Comparison of ENCODE assay signal across 8 cellular contexts in the genomic region with DNA sequence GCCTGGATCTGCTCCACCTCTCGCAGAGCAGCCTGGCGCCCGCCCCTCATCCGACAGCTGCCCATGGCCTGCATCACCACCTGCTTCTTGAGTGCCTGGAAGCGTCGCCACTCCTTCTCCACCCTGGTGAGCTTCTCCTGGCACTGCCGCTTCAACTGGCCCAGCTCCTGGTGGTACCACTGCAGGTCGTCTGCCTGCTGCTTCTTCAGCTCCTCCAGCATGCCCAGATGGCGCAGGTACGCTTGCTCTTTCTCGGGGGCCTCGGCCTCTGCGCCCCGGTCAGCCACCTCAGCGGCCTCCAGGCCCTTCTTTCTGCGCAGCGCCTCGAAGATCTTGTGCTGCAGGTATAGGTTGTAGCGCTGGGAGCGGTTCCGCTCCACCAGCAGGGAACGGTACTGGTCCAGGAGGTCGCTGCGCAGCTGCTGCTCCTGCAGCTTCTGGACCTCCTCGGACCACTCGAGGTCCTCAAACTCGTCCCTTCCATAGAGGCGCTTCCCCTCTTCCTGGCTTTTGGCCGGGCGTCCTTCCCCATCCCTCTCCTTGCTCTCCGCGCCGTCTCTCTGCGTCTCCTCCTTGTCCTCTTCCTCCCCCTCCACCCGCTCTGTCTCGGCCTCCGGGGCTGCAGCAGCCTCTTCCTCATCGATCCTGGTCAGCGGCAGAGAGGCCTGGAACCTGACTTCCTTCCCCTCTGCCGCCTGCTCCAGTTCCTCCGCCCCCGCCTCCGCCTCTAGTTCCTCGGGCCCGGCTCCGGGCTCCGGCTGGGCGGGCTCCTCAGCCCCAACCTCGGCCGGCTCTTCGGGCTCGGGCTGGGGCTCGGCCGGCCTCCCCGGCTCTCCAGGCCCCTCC. TPM values are rescaled to one million over a fixed set of nuclear protein-coding genes. Genes with fewer than 3 reads are reported as not detected.
DNase-seq lines count a peak whose midpoint lies in the region; ATAC-seq and TF ChIP-seq lines count a peak whose summit lies in the region.

No MANE protein-coding gene starts in this region.

- H3K27ac ChIP-seq in GM23338 (ENCODE audit: low read depth) (no peak overlapping the region), fibroblast of lung (ENCODE audit: insufficient read depth, low read length) (peak overlapping the region; percentile 90)

- H3K27me3 Mint-ChIP-seq in GM23338 (ENCODE audit: insufficient read depth, low read depth, poor library complexity) (peaks cover 30% of the 10 kb centered on the region), activated B cell treated with CpG ODN at 0.5 μM for 24 hours (no peaks in the 10 kb centered on the region)
- H3K27me3 Mint-ChIP-seq in natural killer cell treated with Interleukin-12 subunit alpha and Interleukin-12 subunit beta and Interleukin-15 and Interleukin-18, amount 100 ng/mL, for 72 hours = no peaks in the 10 kb centered on the region

- H3K27ac Mint-ChIP-seq in GM23338 (no peak overlapping the region), activated B cell treated with CpG ODN at 0.5 μM for 24 hours (no peak overlapping the region)
- peak overlapping the region in 1 of 2 donors; percentile 70 for H3K27ac Mint-ChIP-seq in natural killer cell treated with Interleukin-12 subunit alpha and Interleukin-12 subunit beta and Interleukin-15 and Interleukin-18, amount 100 ng/mL, for 72 hours

- CTCF ChIA-PET in activated B cell treated with CpG ODN at 0.5 μM for 24 hours (lab: Charles Lee) = interaction anchor here (1.5 to 2.4 kb wide), 5 partner anchors 23 to 68 kb away, joined by 6 to 23 read pairs (median 10); a partner anchor contains a TSS

- H2AFZ ChIP-seq in GM23338 (peak overlapping the region; percentile 97), fibroblast of lung (ENCODE audit: low read length) (peak overlapping the region; percentile 92)

- H3K9ac ChIP-seq in fibroblast of lung (ENCODE audit: insufficient read depth, low read length) = peak overlapping the region; percentile 85

- H3K9me2 ChIP-seq in GM23338 (ENCODE audit: insufficient read depth) = no peaks in the 10 kb centered on the region

- H3K9me3 Mint-ChIP-seq in GM23338 (no peaks in the 10 kb centered on the region; the same call in 1 of the 3 replicates), activated B cell treated with CpG ODN at 0.5 μM for 24 hours (no peaks in the 10 kb centered on the region)
- H3K9me3 Mint-ChIP-seq in natural killer cell treated with Interleukin-12 subunit alpha and Interleukin-12 subunit beta and Interleukin-15 and Interleukin-18, amount 100 ng/mL, for 72 hours = no peaks in the 10 kb centered on the region

- ATAC-seq in GM23338 (peak; percentile 35), activated B cell treated with CpG ODN at 0.5 μM for 24 hours (ENCODE audit: low read depth) (peak; percentile 9), HG03521 (IDR thresholded peaks at IDR 0.05; ENCODE audit: unreplicated experiment) (no peak)
- peak in 1 of 2 donors; percentile 11 for ATAC-seq in natural killer cell treated with Interleukin-12 subunit alpha and Interleukin-12 subunit beta and Interleukin-15 and Interleukin-18, amount 100 ng/mL, for 72 hours

- H3K36me3 Mint-ChIP-seq in GM23338 (ENCODE audit: low read depth) (no peaks in the 10 kb centered on the region; the same call in 2 of the 3 replicates), activated B cell treated with CpG ODN at 0.5 μM for 24 hours (ENCODE audit: low read depth) (peaks cover 9% of the 10 kb centered on the region)
- H3K36me3 Mint-ChIP-seq in natural killer cell treated with Interleukin-12 subunit alpha and Interleukin-12 subunit beta and Interleukin-15 and Interleukin-18, amount 100 ng/mL, for 72 hours = no peaks in the 10 kb centered on the region

- peak overlapping the region; percentile 85 for H3K4me3 Mint-ChIP-seq in GM23338
- H3K4me3 Mint-ChIP-seq in activated B cell treated with CpG ODN at 0.5 μM for 24 hours = peak overlapping the region; percentile 93
- H3K4me3 Mint-ChIP-seq in natural killer cell treated with Interleukin-12 subunit alpha and Interleukin-12 subunit beta and Interleukin-15 and Interleukin-18, amount 100 ng/mL, for 72 hours = peak overlapping the region; percentile 84

- intact Hi-C loops in activated B cell treated with CpG ODN at 0.5 μM for 24 hours (cut with micrococcal nuclease) = loop anchor here (2.0 kb wide), 2 partner anchors 17 to 367 kb away; a partner anchor contains a TSS

- H3K4me3 ChIP-seq in GM23338 (peak overlapping the region; percentile 83), fibroblast of lung (replicated peaks in 1 of 4; ENCODE audit: control extremely low read depth in 1 of 4, insufficient read depth in 1 of 4, low read depth in 3 of 4, low read length in 4 of 4) (peak overlapping the region; percentile 60 to 91 (median 73))

- 0 out of 2 replicates have a peak, but pooled peaks cover 3% of the 10 kb centered on the region for H3F3A ChIP-seq in GM23338 (replicated peaks; ENCODE audit: low read depth)

- TF ChIP-seq CTCF in GM23338 (conservative IDR thresholded peaks at IDR 0.05; ENCODE audit: low read depth in 2 of 2) (no peak), activated B cell treated with CpG ODN at 0.5 μM for 24 hours (IDR thresholded peaks at IDR 0.05) (no peak), fibroblast of lung (conservative IDR thresholded peaks at IDR 0.05 in 1 of 2, IDR thresholded peaks at IDR 0.05 in 1 of 2; ENCODE audit: low read depth in 1 of 2, low read length in 2 of 2) (no peak)

- DNase-seq in GF-D8 (lab: John Stamatoyannopoulos, UW) (peak; percentile 31), GM23338 (ENCODE audit: low spot score) (peak; percentile 58), MV-4-11 (lab: John Stamatoyannopoulos, UW) (peak; percentile 55), activated B cell treated with CpG ODN at 0.5 μM for 24 hours (peak; percentile 22), fibroblast of lung (ENCODE audit: low read depth in 2 of 2) (peak in 1 of 2 donors; percentile 60)
- DNase-seq in natural killer cell treated with Interleukin-12 subunit alpha and Interleukin-12 subunit beta and Interleukin-15 and Interleukin-18, amount 100 ng/mL, for 72 hours (ENCODE audit: low spot score) = no peak
- no peak for DNase-seq in stimulated activated CD4-positive, alpha-beta T cell treated with anti-CD3 and anti-CD28 coated beads, Interleukin-2, amount 100 ng/mL, for 24 hours

- POLR2A ChIA-PET in activated B cell treated with CpG ODN at 0.5 μM for 24 hours (lab: Charles Lee) = interaction anchor here (0.8 to 7.5 kb wide), 10 partner anchors 26 to 401 kb away, joined by 3 to 132 read pairs (median 5); a partner anchor contains a TSS

- H3K4me1 ChIP-seq in GM23338 (ENCODE audit: insufficient read depth) (peaks cover 9% of the 10 kb centered on the region; the same call in 1 of the 2 replicates), fibroblast of lung (ENCODE audit: control insufficient read depth, extremely low read depth, insufficient read depth, low read length) (peaks cover 12% of the 10 kb centered on the region)

- H3K9me3 ChIP-seq in fibroblast of lung (ENCODE audit: control insufficient read depth, insufficient read depth, low read depth, low read length) = no peaks in the 10 kb centered on the region

- H3K27me3 ChIP-seq in GM23338 (ENCODE audit: insufficient read depth) = peaks cover 32% of the 10 kb centered on the region
- H3K27me3 ChIP-seq in fibroblast of lung (ENCODE audit: control insufficient read depth, insufficient read depth, low read length) = no peaks in the 10 kb centered on the region

- H3K4me1 Mint-ChIP-seq in GM23338 (peaks cover 38% of the 10 kb centered on the region), activated B cell treated with CpG ODN at 0.5 μM for 24 hours (peaks cover 46% of the 10 kb centered on the region)
- H3K4me1 Mint-ChIP-seq in natural killer cell treated with Interleukin-12 subunit alpha and Interleukin-12 subunit beta and Interleukin-15 and Interleukin-18, amount 100 ng/mL, for 72 hours (ENCODE audit: low read depth in 2 of 2) = peaks cover 33 to 43% of the 10 kb centered on the region in 2 donors

- H4K20me1 ChIP-seq in GM23338 (replicated peaks; ENCODE audit: insufficient read depth) (peaks cover 29% of the 10 kb centered on the region), fibroblast of lung (ENCODE audit: control insufficient read depth, extremely low read depth, insufficient read depth, low read length) (no peaks in the 10 kb centered on the region)

- H3K79me2 ChIP-seq in GM23338 (replicated peaks; ENCODE audit: insufficient read depth) (peaks cover 33% of the 10 kb centered on the region), fibroblast of lung (ENCODE audit: control insufficient read depth, insufficient read depth, low read length) (peaks cover 35% of the 10 kb centered on the region)

- H3K4me2 ChIP-seq in GM23338 = peak overlapping the region; percentile 93
- H3K4me2 ChIP-seq in fibroblast of lung (ENCODE audit: extremely low read depth, insufficient read depth, low read length) = peak overlapping the region; percentile 93

- H3K36me3 ChIP-seq in GM23338 (ENCODE audit: insufficient read depth) (no peaks in the 10 kb centered on the region), fibroblast of lung (ENCODE audit: control insufficient read depth, insufficient read depth, low read length) (no peaks in the 10 kb centered on the region)

TF ChIP-seq in GM23338, 12 proteins besides CTCF, POLR2A, EP300 and RAD21 (continues in another document):
- TF ChIP-seq POLR2AphosphoS5 (IDR thresholded peaks at IDR 0.05; ENCODE audit: low read depth) (no peak), EZH2 (IDR thresholded peaks at IDR 0.05; ENCODE audit: low read depth, unreplicated experiment) (peak; percentile 28)

RNA-seq across cellular contexts. Expression of a gene that starts 1.1 kb away (rescaled TPM):
- total RNA-seq in GM23338 (2014; rRNA removed; shearing (Covaris generic)) = 11.4 and 12.0 TPM in 2 replicates
- polyA plus RNA-seq in GM23338 (2016; fragmentation: Nextera tagmentation; extraction: Ambion mirVana) = 3.0 and 3.6 TPM in 2 replicates
- 26.7 and 31.8 TPM in 2 replicates for total RNA-seq in activated B cell treated with CpG ODN at 0.5 μM for 24 hours
- 10.0 and 12.6 TPM in 2 replicates for total RNA-seq in fibroblast of lung
- polyA plus RNA-seq in fibroblast of lung = 8.0 and 8.5 TPM in 2 replicates
- polyA plus RNA-seq in fibroblast of lung (2012) = 11.4 and 12.8 TPM in 2 replicates
- polyA minus RNA-seq in fibroblast of lung (ENCODE audit: low replicate concordance) = 8.7 and 10.4 TPM in 2 replicates
- total RNA-seq in natural killer cell treated with Interleukin-12 subunit alpha and Interleukin-12 subunit beta and Interleukin-15 and Interleukin-18, amount 100 ng/mL, for 72 hours = 10 to 100 TPM; 15.8 to 16.9 TPM

RNA-seq across cellular contexts. Expression of a gene that starts 25.8 kb away (rescaled TPM):
- total RNA-seq in GM23338 (2014; rRNA removed; shearing (Covaris generic)) = 27.4 and 27.6 TPM in 2 replicates
- polyA plus RNA-seq in GM23338 (2016; fragmentation: Nextera tagmentation; extraction: Ambion mirVana) = 108 and 112 TPM in 2 replicates
- total RNA-seq in activated B cell treated with CpG ODN at 0.5 μM for 24 hours = 31.8 and 41.3 TPM in 2 replicates
- 16.3 and 20.8 TPM in 2 replicates for total RNA-seq in fibroblast of lung
- polyA plus RNA-seq in fibroblast of lung = 42.7 and 49.1 TPM in 2 replicates
- polyA plus RNA-seq in fibroblast of lung (2012) = 39.1 and 45.2 TPM in 2 replicates
- 6.6 and 6.7 TPM in 2 replicates for polyA minus RNA-seq in fibroblast of lung (ENCODE audit: low replicate concordance)
- total RNA-seq in natural killer cell treated with Interleukin-12 subunit alpha and Interleukin-12 subunit beta and Interleukin-15 and Interleukin-18, amount 100 ng/mL, for 72 hours = 10 to 100 TPM; 71.0 to 73.6 TPM

Comparison
In these comparisons a context has a peak if more than half of its experiments do, and no peak if none do; other contexts are left out.
1. DNase-seq: peak in GF-D8 (single experiment), GM23338 (single experiment), MV-4-11 (single experiment) and activated B cell treated with CpG ODN at 0.5 μM for 24 hours (single experiment); none in natural killer cell treated with Interleukin-12 subunit alpha and Interleukin-12 subunit beta and Interleukin-15 and Interleukin-18, amount 100 ng/mL, for 72 hours (single experiment) and stimulated activated CD4-positive, alpha-beta T cell treated with anti-CD3 and anti-CD28 coated beads, Interleukin-2, amount 100 ng/mL, for 24 hours (0 of 2).
2. Peak in every context shown above with its lines, with median percentiles within 50 percentile points of each other: H3K4me3 Mint-ChIP-seq.